In genomic region chr4:177771645-177772044, GRCh38 we compare ENCODE assay signal across 36 cellular contexts.
"Had no signal": no experiment of that assay in that cellular context is flagged by ENCODE, and none has a peak within 500 bp of the region (broad histone marks: within the 10 kb centered on the region; RNA-seq: fewer than 3 reads in every experiment).

No MANE protein-coding gene starts in this region.

- H3K36me3 ChIP-seq: brain microvascular endothelial cell had no signal

- DNase-seq: activated CD4-positive, alpha-beta memory T cell treated with anti-CD3 and anti-CD28 coated beads, Interleukin-2, amount 10 ng/mL, durations not matched to agents 7 days and 5 days; activated CD4-positive, alpha-beta T cell treated with anti-CD3 and anti-CD28 coated beads for 1 hour; activated CD4-positive, alpha-beta T cell treated with anti-CD3 and anti-CD28 coated beads for 48 hours; activated CD4-positive, CD25-positive, alpha-beta regulatory T cell; activated effector memory CD4-positive, alpha-beta T cell treated with anti-CD3 and anti-CD28 coated beads, Interleukin-2, amount 50 U/mL, for 16 hours; activated naive CD4-positive, alpha-beta T cell; activated naive CD4-positive, alpha-beta T cell treated with anti-CD3 and anti-CD28 coated beads, Interleukin-2, amount 50 U/mL, for 16 hours; activated naive CD8-positive, alpha-beta T cell treated with anti-CD3 and anti-CD28 coated beads for 36 hours; activated T-cell treated with anti-CD3 and anti-CD28 coated beads, Interleukin-2, amount 50 U/mL, for 1 hour; activated T-cell treated with anti-CD3 and anti-CD28 coated beads, Interleukin-2, amount 50 U/mL, for 72 hours; amniotic stem cell; aorta; brain microvascular endothelial cell; central memory CD4-positive, alpha-beta T cell; NCI-H1105; NCI-H1417 treated with DMSO at 0.1 percent for 48 hours; NCI-H1694; NCI-H1930; NCI-H2081 treated with DMSO at 0.1 percent for 48 hours; NCI-H2171 treated with DMSO at 0.1 percent for 48 hours; NCI-H2227 treated with DMSO at 0.1 percent for 48 hours; NCI-H446; NCI-H524 treated with DMSO at 0.1 percent for 48 hours; NCI-H82; NK-92 treated with Interleukin-12 subunit alpha and Interleukin-12 subunit beta, amount 100 ng/mL, for 24 hours; PC-9; SIG-M5; T-cell; T-helper 2 cell; T-helper 9 cell had no signal

- ATAC-seq: activated T-cell treated with anti-CD3 and anti-CD28 coated beads, Interleukin-2, amount 50 U/mL, for 72 hours; activated T-helper 17 cell treated with anti-CD3 and anti-CD28 coated beads, Interleukin-2, amount 50 U/mL, for 72 hours; K562; Right ventricle myocardium inferior; SK-N-SH treated with all-trans-retinoic acid at 6 μM for 48 hours; T-cell had no signal

- H2AFZ ChIP-seq: PC-9 had no signal

- H3K4me3 ChIP-seq: K562, PC-9 had no signal

- H3K27me3 ChIP-seq: brain microvascular endothelial cell had no signal

- H3K4me2 ChIP-seq: PC-9 had no signal

- H3K27ac ChIP-seq: brain microvascular endothelial cell, PC-9, RWPE1, VCaP had no signal
